In genomic region chr4:7810792-7811535, GRCh38 we compare ENCODE assay signal across 2 cellular contexts.
TF ChIP-seq lines count a peak whose summit lies in the region.

No MANE protein-coding gene starts in this region.

TF ChIP-seq in GM23338, 12 proteins besides CTCF, POLR2A, EP300 and RAD21:
- TF ChIP-seq ZNF114 (CRISPR knock-in tag; IDR thresholded peaks at IDR 0.05) (no peak), NANOG (IDR thresholded peaks at IDR 0.05; ENCODE audit: borderline replicate concordance) (no peak), REST (IDR thresholded peaks at IDR 0.05; ENCODE audit: unreplicated experiment) (no peak), POLR2AphosphoS5 (IDR thresholded peaks at IDR 0.05; ENCODE audit: low read depth) (no peak), EZH2 (IDR thresholded peaks at IDR 0.05; ENCODE audit: low read depth, unreplicated experiment) (no peak), ZNF331 (CRISPR knock-in tag; IDR thresholded peaks at IDR 0.05; ENCODE audit: low read depth) (no peak), EZH2phosphoT487 (IDR thresholded peaks at IDR 0.05; ENCODE audit: unreplicated experiment) (no peak), STAT1 (IDR thresholded peaks at IDR 0.05; ENCODE audit: unreplicated experiment) (no peak), ETS1 (IDR thresholded peaks at IDR 0.05) (no peak), JUNB (IDR thresholded peaks at IDR 0.05; ENCODE audit: unreplicated experiment) (no peak), CREB1 (CRISPR knock-in tag; IDR thresholded peaks at IDR 0.05; ENCODE audit: low read depth) (no peak)
- TF ChIP-seq, protein P1, sequence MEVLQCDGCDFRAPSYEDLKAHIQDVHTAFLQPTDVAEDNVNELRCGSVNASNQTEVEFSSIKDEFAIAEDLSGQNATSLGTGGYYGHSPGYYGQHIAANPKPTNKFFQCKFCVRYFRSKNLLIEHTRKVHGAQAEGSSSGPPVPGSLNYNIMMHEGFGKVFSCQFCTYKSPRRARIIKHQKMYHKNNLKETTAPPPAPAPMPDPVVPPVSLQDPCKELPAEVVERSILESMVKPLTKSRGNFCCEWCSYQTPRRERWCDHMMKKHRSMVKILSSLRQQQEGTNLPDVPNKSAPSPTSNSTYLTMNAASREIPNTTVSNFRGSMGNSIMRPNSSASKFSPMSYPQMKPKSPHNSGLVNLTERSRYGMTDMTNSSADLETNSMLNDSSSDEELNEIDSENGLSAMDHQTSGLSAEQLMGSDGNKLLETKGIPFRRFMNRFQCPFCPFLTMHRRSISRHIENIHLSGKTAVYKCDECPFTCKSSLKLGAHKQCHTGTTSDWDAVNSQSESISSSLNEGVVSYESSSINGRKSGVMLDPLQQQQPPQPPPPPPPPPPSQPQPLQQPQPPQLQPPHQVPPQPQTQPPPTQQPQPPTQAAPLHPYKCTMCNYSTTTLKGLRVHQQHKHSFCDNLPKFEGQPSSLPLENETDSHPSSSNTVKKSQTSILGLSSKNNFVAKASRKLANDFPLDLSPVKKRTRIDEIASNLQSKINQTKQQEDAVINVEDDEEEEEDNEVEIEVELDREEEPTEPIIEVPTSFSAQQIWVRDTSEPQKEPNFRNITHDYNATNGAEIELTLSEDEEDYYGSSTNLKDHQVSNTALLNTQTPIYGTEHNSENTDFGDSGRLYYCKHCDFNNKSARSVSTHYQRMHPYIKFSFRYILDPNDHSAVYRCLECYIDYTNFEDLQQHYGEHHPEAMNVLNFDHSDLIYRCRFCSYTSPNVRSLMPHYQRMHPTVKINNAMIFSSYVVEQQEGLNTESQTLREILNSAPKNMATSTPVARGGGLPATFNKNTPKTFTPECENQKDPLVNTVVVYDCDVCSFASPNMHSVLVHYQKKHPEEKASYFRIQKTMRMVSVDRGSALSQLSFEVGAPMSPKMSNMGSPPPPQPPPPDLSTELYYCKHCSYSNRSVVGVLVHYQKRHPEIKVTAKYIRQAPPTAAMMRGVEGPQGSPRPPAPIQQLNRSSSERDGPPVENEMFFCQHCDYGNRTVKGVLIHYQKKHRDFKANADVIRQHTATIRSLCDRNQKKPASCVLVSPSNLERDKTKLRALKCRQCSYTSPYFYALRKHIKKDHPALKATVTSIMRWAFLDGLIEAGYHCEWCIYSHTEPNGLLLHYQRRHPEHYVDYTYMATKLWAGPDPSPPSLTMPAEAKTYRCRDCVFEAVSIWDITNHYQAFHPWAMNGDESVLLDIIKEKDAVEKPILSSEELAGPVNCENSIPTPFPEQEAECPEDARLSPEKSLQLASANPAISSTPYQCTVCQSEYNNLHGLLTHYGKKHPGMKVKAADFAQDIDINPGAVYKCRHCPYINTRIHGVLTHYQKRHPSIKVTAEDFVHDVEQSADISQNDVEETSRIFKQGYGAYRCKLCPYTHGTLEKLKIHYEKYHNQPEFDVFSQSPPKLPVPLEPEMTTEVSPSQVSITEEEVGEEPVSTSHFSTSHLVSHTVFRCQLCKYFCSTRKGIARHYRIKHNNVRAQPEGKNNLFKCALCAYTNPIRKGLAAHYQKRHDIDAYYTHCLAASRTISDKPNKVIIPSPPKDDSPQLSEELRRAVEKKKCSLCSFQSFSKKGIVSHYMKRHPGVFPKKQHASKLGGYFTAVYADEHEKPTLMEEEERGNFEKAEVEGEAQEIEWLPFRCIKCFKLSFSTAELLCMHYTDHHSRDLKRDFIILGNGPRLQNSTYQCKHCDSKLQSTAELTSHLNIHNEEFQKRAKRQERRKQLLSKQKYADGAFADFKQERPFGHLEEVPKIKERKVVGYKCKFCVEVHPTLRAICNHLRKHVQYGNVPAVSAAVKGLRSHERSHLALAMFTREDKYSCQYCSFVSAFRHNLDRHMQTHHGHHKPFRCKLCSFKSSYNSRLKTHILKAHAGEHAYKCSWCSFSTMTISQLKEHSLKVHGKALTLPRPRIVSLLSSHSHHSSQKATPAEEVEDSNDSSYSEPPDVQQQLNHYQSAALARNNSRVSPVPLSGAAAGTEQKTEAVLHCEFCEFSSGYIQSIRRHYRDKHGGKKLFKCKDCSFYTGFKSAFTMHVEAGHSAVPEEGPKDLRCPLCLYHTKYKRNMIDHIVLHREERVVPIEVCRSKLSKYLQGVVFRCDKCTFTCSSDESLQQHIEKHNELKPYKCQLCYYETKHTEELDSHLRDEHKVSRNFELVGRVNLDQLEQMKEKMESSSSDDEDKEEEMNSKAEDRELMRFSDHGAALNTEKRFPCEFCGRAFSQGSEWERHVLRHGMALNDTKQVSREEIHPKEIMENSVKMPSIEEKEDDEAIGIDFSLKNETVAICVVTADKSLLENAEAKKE (CRISPR knock-in tag; IDR thresholded peaks at IDR 0.05): no peak

TF ChIP-seq in H1, 55 proteins besides CTCF, POLR2A, EP300 and RAD21:
- TF ChIP-seq CHD2 (IDR thresholded peaks at IDR 0.05; ENCODE audit: low read length) (no peak), EZH2 (IDR thresholded peaks at IDR 0.05; ENCODE audit: low read depth, low read length, severe bottlenecking) (no peak), ASH2L (IDR thresholded peaks at IDR 0.05; ENCODE audit: low read length) (no peak), RNF2 (IDR thresholded peaks at IDR 0.05; ENCODE audit: borderline replicate concordance, low read depth, low read length, missing control alignments, poor library complexity, severe bottlenecking) (no peak), SIRT6 (IDR thresholded peaks at IDR 0.05; ENCODE audit: low read length) (no peak), SAP30 (IDR thresholded peaks at IDR 0.05; ENCODE audit: insufficient read depth, insufficient replicate concordance, low read length) (no peak), GTF2F1 (IDR thresholded peaks at IDR 0.05; ENCODE audit: borderline replicate concordance, low read depth, low read length) (no peak), CHD7 (IDR thresholded peaks at IDR 0.05; ENCODE audit: insufficient replicate concordance, low read length) (no peak), TAF7 (optimal IDR thresholded peaks at IDR 0.05; ENCODE audit: borderline replicate concordance, low read depth, low read length) (no peak), HDAC6 (IDR thresholded peaks at IDR 0.05; ENCODE audit: low read depth, low read length) (no peak), TBP (IDR thresholded peaks at IDR 0.05; ENCODE audit: low read depth, low read length) (no peak), KDM1A (IDR thresholded peaks at IDR 0.05; ENCODE audit: borderline replicate concordance, low read length) (no peak), BACH1 (IDR thresholded peaks at IDR 0.05; ENCODE audit: low read length) (no peak), MAX (IDR thresholded peaks at IDR 0.05) (no peak), YY1 (IDR thresholded peaks at IDR 0.05; ENCODE audit: low read depth, low read length) (no peak), JUN (IDR thresholded peaks at IDR 0.05; ENCODE audit: low read depth, low read length) (no peak)
- TF ChIP-seq, protein P2, sequence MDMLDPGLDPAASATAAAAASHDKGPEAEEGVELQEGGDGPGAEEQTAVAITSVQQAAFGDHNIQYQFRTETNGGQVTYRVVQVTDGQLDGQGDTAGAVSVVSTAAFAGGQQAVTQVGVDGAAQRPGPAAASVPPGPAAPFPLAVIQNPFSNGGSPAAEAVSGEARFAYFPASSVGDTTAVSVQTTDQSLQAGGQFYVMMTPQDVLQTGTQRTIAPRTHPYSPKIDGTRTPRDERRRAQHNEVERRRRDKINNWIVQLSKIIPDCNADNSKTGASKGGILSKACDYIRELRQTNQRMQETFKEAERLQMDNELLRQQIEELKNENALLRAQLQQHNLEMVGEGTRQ (IDR thresholded peaks at IDR 0.05; ENCODE audit: low read length): no peak
